ENCODE assay signal across 14 cellular contexts in the genomic region with DNA sequence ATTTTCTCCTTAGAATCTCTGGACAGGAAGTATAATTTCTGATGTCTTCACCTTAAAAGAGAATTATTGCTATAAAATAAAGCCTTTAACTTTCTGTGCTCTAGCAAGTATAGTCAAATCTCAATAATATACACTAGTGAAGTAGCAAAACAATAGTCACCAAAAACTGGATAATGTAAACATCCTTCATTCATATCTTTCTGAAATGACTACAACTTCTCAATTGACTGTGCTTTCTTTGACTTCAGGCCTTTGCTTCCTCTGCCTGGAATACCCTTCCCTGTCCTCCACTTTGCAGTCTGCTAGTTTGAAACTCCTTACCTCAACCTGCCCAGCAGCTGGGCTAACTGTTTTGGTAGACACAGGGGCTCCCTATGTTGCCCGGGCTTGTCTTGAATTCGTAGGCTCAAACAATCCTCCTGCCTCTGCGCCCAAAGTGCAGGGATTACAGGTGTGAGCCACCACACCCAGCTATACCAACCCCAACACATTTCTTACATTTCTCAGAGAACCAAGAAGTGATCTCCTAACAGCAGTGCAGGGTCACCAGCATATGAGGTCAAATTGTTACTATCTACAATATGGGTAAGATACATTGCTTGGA. TPM values are rescaled to one million over a fixed set of nuclear protein-coding genes. Genes with fewer than 3 reads are reported as not detected.
DNase-seq lines count a peak whose midpoint lies in the region; ATAC-seq and TF ChIP-seq lines count a peak whose summit lies in the region.
"Had no signal": no experiment of that assay in that cellular context is flagged by ENCODE, and none has a peak within 500 bp of the region (broad histone marks: within the 10 kb centered on the region; RNA-seq: fewer than 3 reads in every experiment).

No MANE protein-coding gene starts in this region.

- H3K9me3 ChIP-seq in mucosa of descending colon (no peaks in the 10 kb centered on the region), vagina (no peaks in the 10 kb centered on the region)
- H3K9me3 ChIP-seq: left lung had no signal

- no peaks in the 10 kb centered on the region for H3K27me3 ChIP-seq in vagina
- H3K27me3 ChIP-seq: left lung had no signal

- H3K9me3 Mint-ChIP-seq in activated naive CD4-positive, alpha-beta T cell treated with anti-CD3 and anti-CD28 coated beads, Interleukin-2, amount 50 U/mL, for 24 hours, result no peaks in the 10 kb centered on the region
- no peaks in the 10 kb centered on the region for H3K9me3 Mint-ChIP-seq in activated naive CD8-positive, alpha-beta T cell treated with anti-CD3 and anti-CD28 coated beads for 36 hours

- H3K27ac ChIP-seq in vagina, result peak overlapping the region; percentile 66

- H3K4me1 ChIP-seq in mucosa of descending colon (ENCODE audit: low read depth) (peaks cover 13% of the 10 kb centered on the region), vagina (peaks cover 53% of the 10 kb centered on the region)

- H3K36me3 Mint-ChIP-seq in activated naive CD4-positive, alpha-beta T cell treated with anti-CD3 and anti-CD28 coated beads, Interleukin-2, amount 50 U/mL, for 24 hours, result peaks cover 34% of the 10 kb centered on the region
- peaks cover 56% of the 10 kb centered on the region for H3K36me3 Mint-ChIP-seq in activated naive CD8-positive, alpha-beta T cell treated with anti-CD3 and anti-CD28 coated beads for 36 hours

- H3K27me3 Mint-ChIP-seq in activated naive CD4-positive, alpha-beta T cell treated with anti-CD3 and anti-CD28 coated beads, Interleukin-2, amount 50 U/mL, for 24 hours, result no peaks in the 10 kb centered on the region
- H3K27me3 Mint-ChIP-seq in activated naive CD8-positive, alpha-beta T cell treated with anti-CD3 and anti-CD28 coated beads for 36 hours, result no peaks in the 10 kb centered on the region

- TF ChIP-seq CTCF in mucosa of descending colon (IDR thresholded peaks at IDR 0.05), result no peak
- no peak for TF ChIP-seq CTCF in vagina (IDR thresholded peaks at IDR 0.05)

- H3K4me3 Mint-ChIP-seq in activated naive CD4-positive, alpha-beta T cell treated with anti-CD3 and anti-CD28 coated beads, Interleukin-2, amount 50 U/mL, for 24 hours, result peak overlapping the region; percentile 3
- H3K4me3 Mint-ChIP-seq in activated naive CD8-positive, alpha-beta T cell treated with anti-CD3 and anti-CD28 coated beads for 36 hours, result no peak overlapping the region

- TF ChIP-seq POLR2A in vagina (IDR thresholded peaks at IDR 0.05), result no peak

- peak; percentile 23 for ATAC-seq in mucosa of descending colon
- no peak for ATAC-seq in HG02798 (IDR thresholded peaks at IDR 0.05; ENCODE audit: poor library complexity, unreplicated experiment)
- ATAC-seq: left lung had no signal

- peak overlapping the region; percentile 89 for H3K27ac Mint-ChIP-seq in activated naive CD4-positive, alpha-beta T cell treated with anti-CD3 and anti-CD28 coated beads, Interleukin-2, amount 50 U/mL, for 24 hours
- H3K27ac Mint-ChIP-seq in activated naive CD8-positive, alpha-beta T cell treated with anti-CD3 and anti-CD28 coated beads for 36 hours, result peak overlapping the region; percentile 49

- H3K36me3 ChIP-seq in mucosa of descending colon (ENCODE audit: low read depth), result no peaks in the 10 kb centered on the region
- H3K36me3 ChIP-seq in vagina, result peaks cover 5 to 56% of the 10 kb centered on the region in 2 donors

- H3K4me3 ChIP-seq in mucosa of descending colon (no peak overlapping the region), vagina (no peak overlapping the region)
- H3K4me3 ChIP-seq: left lung had no signal

- DNase-seq in activated naive CD4-positive, alpha-beta T cell treated with anti-CD3 and anti-CD28 coated beads, Interleukin-2, amount 50 U/mL, for 16 hours, result no peak
- DNase-seq in activated naive CD8-positive, alpha-beta T cell treated with anti-CD3 and anti-CD28 coated beads for 36 hours, result no peak
- DNase-seq in mucosa of descending colon (no peak), vagina (ENCODE audit: extremely low spot score in 2 of 2) (no peak), NCI-H1930 (lab: John Stamatoyannopoulos, UW) (no peak), pons (ENCODE audit: low spot score) (no peak)
- DNase-seq: anterior cingulate cortex; DND-41; effector CD8-positive, alpha-beta T cell; glutamatergic neuron; left lung; NCI-H510A had no signal

- peaks cover 58% of the 10 kb centered on the region for H3K4me1 Mint-ChIP-seq in activated naive CD4-positive, alpha-beta T cell treated with anti-CD3 and anti-CD28 coated beads, Interleukin-2, amount 50 U/mL, for 24 hours
- H3K4me1 Mint-ChIP-seq in activated naive CD8-positive, alpha-beta T cell treated with anti-CD3 and anti-CD28 coated beads for 36 hours, result peaks cover 48% of the 10 kb centered on the region

- intact Hi-C loops in mucosa of descending colon (cut with DNase I, micrococcal nuclease) (no loop called here), vagina (cut with DNase I) (no loop called here)

RNA-seq across cellular contexts. Expression of a gene that starts 6.6 kb away (rescaled TPM):
- total RNA-seq in activated naive CD8-positive, alpha-beta T cell treated with anti-CD3 and anti-CD28 coated beads for 36 hours, result 100 to 1,000 TPM; 449 to 455 TPM
- 100 to 1,000 TPM; 243 to 383 (median 266) TPM for total RNA-seq in mucosa of descending colon
- total RNA-seq in vagina, result 210 TPM
